ENCODE assay signal across 20 cellular contexts in genomic region chr3:5349343-5349742, GRCh38.
"Had no signal": no experiment of that assay in that cellular context is flagged by ENCODE, and none has a peak within 500 bp of the region (broad histone marks: within the 10 kb centered on the region; RNA-seq: fewer than 3 reads in every experiment).

No MANE protein-coding gene starts in this region.

- H3K9me3 Mint-ChIP-seq: activated T-helper 2 cell treated with anti-CD3 and anti-CD28 coated beads, Interferon-gamma antibody, Interleukin-2, Interleukin-4, amounts not matched to agents 10 μg/mL and 5 μg/mL and 100 μg/mL, durations not matched to agents 14 hours and 24 hours and 36 hours; natural killer cell had no signal

- H3K27me3 ChIP-seq: neutrophil, tibial artery, vagina had no signal

- H3K27me3 Mint-ChIP-seq: activated CD8-positive, alpha-beta memory T cell treated with anti-CD3 and anti-CD28 coated beads, Interleukin-2, amount 10 ng/mL, durations not matched to agents 7 days and 5 days had no signal

- H3K4me3 Mint-ChIP-seq: activated CD4-positive, alpha-beta memory T cell treated with anti-CD3 and anti-CD28 coated beads for 36 hours; activated CD8-positive, alpha-beta memory T cell treated with anti-CD3 and anti-CD28 coated beads, Interleukin-2, amount 10 ng/mL, durations not matched to agents 7 days and 5 days; endodermal cell; natural killer cell had no signal

- H3K36me3 ChIP-seq: neutrophil, tibial artery, vagina had no signal

- H3K27ac Mint-ChIP-seq: activated CD4-positive, alpha-beta memory T cell treated with anti-CD3 and anti-CD28 coated beads for 36 hours; activated CD8-positive, alpha-beta memory T cell treated with anti-CD3 and anti-CD28 coated beads, Interleukin-2, amount 10 ng/mL, durations not matched to agents 7 days and 5 days; activated T-helper 2 cell treated with anti-CD3 and anti-CD28 coated beads, Interferon-gamma antibody, Interleukin-2, Interleukin-4, amounts not matched to agents 10 μg/mL and 5 μg/mL and 100 μg/mL, durations not matched to agents 14 hours and 24 hours and 36 hours; endodermal cell; natural killer cell had no signal

- H3K4me3 ChIP-seq: dorsolateral prefrontal cortex, tibial artery, vagina had no signal

- H3K79me2 ChIP-seq: parathyroid adenoma had no signal

- H3K4me1 ChIP-seq: parathyroid adenoma, tibial artery, vagina had no signal

- H3K4me1 Mint-ChIP-seq: activated CD8-positive, alpha-beta memory T cell treated with anti-CD3 and anti-CD28 coated beads, Interleukin-2, amount 10 ng/mL, durations not matched to agents 7 days and 5 days; endodermal cell; natural killer cell had no signal

- H3K36me3 Mint-ChIP-seq: activated CD4-positive, alpha-beta memory T cell treated with anti-CD3 and anti-CD28 coated beads for 36 hours; activated CD8-positive, alpha-beta memory T cell treated with anti-CD3 and anti-CD28 coated beads, Interleukin-2, amount 10 ng/mL, durations not matched to agents 7 days and 5 days; natural killer cell had no signal

- H3K9me3 ChIP-seq: neutrophil, vagina had no signal

- H2AFZ ChIP-seq: parathyroid adenoma had no signal

- DNase-seq: activated CD4-positive, alpha-beta memory T cell treated with anti-CD3 and anti-CD28 coated beads for 36 hours; activated CD4-positive, alpha-beta T cell treated with anti-CD3 and anti-CD28 coated beads for 1 hour; activated CD8-positive, alpha-beta memory T cell treated with anti-CD3 and anti-CD28 coated beads, Interleukin-2, amount 10 ng/mL, durations not matched to agents 7 days and 5 days; activated naive CD4-positive, alpha-beta T cell treated with anti-CD3 and anti-CD28 coated beads, Interleukin-2, amount 50 U/mL, for 16 hours; activated T-cell treated with anti-CD3 and anti-CD28 coated beads, Interleukin-2, amount 50 U/mL, for 1 hour; dorsolateral prefrontal cortex; endodermal cell; hypothalamus; kidney; left ventricle myocardium superior; mesenchymal stem cell; natural killer cell; stimulated activated CD4-positive, alpha-beta T cell treated with anti-CD3 and anti-CD28 coated beads, Interleukin-2, amount 100 ng/mL, for 48 hours; stimulated activated naive CD4-positive, alpha-beta T cell; T-helper 9 cell; tibial artery had no signal

- H3K27ac ChIP-seq: dorsolateral prefrontal cortex, neutrophil, parathyroid adenoma, tibial artery, vagina had no signal

- H3K9ac ChIP-seq: parathyroid adenoma had no signal
